ENCODE assay signal across 1 cellular context in the genomic region with DNA sequence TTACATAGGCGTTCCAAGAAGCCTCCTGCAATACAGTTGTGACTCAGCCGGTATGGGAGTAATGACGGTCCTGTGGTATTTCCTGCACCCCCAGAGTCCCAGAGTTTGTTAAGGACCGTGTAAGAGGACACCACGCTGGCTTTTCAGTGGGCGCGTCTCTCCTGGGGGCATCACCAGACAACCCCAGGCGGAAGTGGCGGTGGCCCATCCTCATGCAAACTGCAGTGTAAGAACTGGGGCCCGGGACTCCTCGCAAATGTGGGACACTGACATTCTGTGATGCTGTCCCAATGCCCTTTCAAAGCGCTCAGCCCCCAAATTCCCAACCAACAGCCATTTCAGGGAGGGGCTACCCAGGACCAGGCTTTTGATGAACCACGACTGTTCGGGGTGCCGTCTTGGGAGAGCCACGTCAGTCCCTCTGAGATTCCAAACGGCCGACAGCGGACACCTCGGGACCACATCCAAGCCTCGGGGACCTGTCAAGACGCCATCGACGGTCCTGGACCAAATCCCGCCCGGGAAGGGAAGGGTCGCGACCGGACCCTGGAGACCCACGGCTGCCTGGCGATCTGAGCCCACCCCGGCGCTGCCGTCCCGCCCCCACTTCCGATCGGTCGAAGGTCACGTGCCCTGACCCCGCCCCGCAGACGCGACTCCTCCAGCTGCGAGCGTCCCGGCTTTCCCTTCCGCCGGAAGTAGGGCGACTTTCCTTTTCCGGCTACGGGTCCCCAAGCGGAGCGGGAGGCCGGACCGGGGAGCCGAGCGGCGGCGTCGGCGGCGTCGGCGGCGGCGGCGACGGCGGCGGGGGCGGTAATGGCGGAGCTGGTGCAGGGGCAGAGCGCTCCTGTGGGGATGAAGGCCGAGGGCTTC.
TF ChIP-seq lines count a peak whose summit lies in the region.

A gene with protein sequence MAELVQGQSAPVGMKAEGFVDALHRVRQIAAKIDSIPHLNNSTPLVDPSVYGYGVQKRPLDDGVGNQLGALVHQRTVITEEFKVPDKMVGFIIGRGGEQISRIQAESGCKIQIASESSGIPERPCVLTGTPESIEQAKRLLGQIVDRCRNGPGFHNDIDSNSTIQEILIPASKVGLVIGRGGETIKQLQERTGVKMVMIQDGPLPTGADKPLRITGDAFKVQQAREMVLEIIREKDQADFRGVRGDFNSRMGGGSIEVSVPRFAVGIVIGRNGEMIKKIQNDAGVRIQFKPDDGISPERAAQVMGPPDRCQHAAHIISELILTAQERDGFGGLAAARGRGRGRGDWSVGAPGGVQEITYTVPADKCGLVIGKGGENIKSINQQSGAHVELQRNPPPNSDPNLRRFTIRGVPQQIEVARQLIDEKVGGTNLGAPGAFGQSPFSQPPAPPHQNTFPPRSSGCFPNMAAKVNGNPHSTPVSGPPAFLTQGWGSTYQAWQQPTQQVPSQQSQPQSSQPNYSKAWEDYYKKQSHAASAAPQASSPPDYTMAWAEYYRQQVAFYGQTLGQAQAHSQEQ (plus strand): TSS at position 713 of the 873 bp plus-strand sequence. CDS start 104 bp downstream, at position 817.

TF ChIP-seq in WTC11, 78 proteins besides CTCF, POLR2A, EP300 and RAD21 (continued from another document):
- no peak for TF ChIP-seq IRF2 (CRISPR knock-in tag; IDR thresholded peaks at IDR 0.05; ENCODE audit: borderline replicate concordance, low read depth)
- TF ChIP-seq NFATC4 (CRISPR knock-in tag; IDR thresholded peaks at IDR 0.05) = no peak
- TF ChIP-seq, protein P1, sequence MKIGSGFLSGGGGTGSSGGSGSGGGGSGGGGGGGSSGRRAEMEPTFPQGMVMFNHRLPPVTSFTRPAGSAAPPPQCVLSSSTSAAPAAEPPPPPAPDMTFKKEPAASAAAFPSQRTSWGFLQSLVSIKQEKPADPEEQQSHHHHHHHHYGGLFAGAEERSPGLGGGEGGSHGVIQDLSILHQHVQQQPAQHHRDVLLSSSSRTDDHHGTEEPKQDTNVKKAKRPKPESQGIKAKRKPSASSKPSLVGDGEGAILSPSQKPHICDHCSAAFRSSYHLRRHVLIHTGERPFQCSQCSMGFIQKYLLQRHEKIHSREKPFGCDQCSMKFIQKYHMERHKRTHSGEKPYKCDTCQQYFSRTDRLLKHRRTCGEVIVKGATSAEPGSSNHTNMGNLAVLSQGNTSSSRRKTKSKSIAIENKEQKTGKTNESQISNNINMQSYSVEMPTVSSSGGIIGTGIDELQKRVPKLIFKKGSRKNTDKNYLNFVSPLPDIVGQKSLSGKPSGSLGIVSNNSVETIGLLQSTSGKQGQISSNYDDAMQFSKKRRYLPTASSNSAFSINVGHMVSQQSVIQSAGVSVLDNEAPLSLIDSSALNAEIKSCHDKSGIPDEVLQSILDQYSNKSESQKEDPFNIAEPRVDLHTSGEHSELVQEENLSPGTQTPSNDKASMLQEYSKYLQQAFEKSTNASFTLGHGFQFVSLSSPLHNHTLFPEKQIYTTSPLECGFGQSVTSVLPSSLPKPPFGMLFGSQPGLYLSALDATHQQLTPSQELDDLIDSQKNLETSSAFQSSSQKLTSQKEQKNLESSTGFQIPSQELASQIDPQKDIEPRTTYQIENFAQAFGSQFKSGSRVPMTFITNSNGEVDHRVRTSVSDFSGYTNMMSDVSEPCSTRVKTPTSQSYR (CRISPR knock-in tag; IDR thresholded peaks at IDR 0.05) = no peak
- TF ChIP-seq RORB (CRISPR knock-in tag; IDR thresholded peaks at IDR 0.05) = no peak
- TF ChIP-seq, protein P2, sequence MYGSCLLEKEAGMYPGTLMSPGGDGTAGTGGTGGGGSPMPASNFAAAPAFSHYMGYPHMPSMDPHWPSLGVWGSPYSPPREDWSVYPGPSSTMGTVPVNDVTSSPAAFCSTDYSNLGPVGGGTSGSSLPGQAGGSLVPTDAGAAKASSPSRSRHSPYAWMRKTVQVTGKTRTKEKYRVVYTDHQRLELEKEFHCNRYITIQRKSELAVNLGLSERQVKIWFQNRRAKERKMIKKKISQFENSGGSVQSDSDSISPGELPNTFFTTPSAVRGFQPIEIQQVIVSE (CRISPR knock-in tag; IDR thresholded peaks at IDR 0.05; ENCODE audit: borderline replicate concordance) = no peak
- no peak for TF ChIP-seq ZNF671 (CRISPR knock-in tag; IDR thresholded peaks at IDR 0.05)
- TF ChIP-seq, protein P3, sequence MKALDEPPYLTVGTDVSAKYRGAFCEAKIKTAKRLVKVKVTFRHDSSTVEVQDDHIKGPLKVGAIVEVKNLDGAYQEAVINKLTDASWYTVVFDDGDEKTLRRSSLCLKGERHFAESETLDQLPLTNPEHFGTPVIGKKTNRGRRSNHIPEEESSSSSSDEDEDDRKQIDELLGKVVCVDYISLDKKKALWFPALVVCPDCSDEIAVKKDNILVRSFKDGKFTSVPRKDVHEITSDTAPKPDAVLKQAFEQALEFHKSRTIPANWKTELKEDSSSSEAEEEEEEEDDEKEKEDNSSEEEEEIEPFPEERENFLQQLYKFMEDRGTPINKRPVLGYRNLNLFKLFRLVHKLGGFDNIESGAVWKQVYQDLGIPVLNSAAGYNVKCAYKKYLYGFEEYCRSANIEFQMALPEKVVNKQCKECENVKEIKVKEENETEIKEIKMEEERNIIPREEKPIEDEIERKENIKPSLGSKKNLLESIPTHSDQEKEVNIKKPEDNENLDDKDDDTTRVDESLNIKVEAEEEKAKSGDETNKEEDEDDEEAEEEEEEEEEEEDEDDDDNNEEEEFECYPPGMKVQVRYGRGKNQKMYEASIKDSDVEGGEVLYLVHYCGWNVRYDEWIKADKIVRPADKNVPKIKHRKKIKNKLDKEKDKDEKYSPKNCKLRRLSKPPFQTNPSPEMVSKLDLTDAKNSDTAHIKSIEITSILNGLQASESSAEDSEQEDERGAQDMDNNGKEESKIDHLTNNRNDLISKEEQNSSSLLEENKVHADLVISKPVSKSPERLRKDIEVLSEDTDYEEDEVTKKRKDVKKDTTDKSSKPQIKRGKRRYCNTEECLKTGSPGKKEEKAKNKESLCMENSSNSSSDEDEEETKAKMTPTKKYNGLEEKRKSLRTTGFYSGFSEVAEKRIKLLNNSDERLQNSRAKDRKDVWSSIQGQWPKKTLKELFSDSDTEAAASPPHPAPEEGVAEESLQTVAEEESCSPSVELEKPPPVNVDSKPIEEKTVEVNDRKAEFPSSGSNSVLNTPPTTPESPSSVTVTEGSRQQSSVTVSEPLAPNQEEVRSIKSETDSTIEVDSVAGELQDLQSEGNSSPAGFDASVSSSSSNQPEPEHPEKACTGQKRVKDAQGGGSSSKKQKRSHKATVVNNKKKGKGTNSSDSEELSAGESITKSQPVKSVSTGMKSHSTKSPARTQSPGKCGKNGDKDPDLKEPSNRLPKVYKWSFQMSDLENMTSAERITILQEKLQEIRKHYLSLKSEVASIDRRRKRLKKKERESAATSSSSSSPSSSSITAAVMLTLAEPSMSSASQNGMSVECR (CRISPR knock-in tag; IDR thresholded peaks at IDR 0.05; ENCODE audit: borderline replicate concordance) = no peak; the same call in 1 of the 2 replicates
TF ChIP-seq in WTC11: peak in this region for 17.
